1 cellular context compared by ENCODE assay signal in the genomic region with DNA sequence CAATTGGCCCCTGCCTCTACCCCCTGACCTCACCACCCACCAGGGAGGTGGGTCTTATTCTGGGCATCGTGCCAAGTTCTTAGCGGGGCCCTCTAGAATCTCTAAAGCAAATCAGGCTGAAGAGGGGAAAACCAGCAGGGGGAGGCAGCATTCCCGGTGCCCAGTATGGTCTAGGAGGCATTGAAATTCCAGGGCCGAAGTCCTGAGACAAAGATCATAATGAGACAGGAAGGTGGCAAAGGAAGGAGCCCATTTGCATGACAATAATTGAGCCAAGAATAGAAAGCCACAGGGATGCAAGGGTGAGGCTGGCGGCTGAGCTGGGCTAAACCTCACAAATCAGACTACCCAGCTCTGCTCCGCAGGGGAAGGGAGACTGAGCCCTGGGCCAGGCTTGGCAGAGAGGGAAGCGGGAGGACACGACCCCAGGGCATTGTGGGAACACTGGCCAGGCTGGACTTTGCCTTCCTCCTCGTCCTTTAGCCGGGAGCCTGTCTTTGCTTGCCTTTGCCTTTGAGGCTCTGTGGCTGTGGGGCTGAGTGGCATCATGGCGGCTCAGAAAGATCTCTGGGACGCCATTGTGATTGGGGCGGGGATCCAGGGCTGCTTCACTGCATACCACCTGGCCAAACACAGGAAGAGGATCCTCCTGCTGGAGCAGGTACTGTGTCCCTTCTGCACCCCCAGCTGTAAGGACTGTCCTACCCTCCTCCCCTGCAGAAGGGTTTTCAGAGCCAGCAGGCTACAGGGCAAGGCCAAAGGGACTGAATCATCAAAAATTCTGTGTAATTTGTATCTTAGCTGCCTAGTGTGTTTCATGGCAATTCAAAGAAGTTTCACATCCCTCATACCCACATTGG.
TF ChIP-seq lines count a peak whose summit lies in the region.

A gene with protein sequence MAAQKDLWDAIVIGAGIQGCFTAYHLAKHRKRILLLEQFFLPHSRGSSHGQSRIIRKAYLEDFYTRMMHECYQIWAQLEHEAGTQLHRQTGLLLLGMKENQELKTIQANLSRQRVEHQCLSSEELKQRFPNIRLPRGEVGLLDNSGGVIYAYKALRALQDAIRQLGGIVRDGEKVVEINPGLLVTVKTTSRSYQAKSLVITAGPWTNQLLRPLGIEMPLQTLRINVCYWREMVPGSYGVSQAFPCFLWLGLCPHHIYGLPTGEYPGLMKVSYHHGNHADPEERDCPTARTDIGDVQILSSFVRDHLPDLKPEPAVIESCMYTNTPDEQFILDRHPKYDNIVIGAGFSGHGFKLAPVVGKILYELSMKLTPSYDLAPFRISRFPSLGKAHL (plus strand): TSS at position 463 of the 860 bp plus-strand sequence. CDS start 85 bp downstream, at position 548.

TF ChIP-seq in WTC11, 78 proteins besides CTCF, POLR2A, EP300 and RAD21 (continued from another document):
- TF ChIP-seq, protein P1, sequence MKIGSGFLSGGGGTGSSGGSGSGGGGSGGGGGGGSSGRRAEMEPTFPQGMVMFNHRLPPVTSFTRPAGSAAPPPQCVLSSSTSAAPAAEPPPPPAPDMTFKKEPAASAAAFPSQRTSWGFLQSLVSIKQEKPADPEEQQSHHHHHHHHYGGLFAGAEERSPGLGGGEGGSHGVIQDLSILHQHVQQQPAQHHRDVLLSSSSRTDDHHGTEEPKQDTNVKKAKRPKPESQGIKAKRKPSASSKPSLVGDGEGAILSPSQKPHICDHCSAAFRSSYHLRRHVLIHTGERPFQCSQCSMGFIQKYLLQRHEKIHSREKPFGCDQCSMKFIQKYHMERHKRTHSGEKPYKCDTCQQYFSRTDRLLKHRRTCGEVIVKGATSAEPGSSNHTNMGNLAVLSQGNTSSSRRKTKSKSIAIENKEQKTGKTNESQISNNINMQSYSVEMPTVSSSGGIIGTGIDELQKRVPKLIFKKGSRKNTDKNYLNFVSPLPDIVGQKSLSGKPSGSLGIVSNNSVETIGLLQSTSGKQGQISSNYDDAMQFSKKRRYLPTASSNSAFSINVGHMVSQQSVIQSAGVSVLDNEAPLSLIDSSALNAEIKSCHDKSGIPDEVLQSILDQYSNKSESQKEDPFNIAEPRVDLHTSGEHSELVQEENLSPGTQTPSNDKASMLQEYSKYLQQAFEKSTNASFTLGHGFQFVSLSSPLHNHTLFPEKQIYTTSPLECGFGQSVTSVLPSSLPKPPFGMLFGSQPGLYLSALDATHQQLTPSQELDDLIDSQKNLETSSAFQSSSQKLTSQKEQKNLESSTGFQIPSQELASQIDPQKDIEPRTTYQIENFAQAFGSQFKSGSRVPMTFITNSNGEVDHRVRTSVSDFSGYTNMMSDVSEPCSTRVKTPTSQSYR (CRISPR knock-in tag; IDR thresholded peaks at IDR 0.05), result peak; percentile 50; the same call in 1 of the 2 replicates
- TF ChIP-seq SMAD3 (CRISPR knock-in tag; IDR thresholded peaks at IDR 0.05; ENCODE audit: borderline replicate concordance) (peak; percentile 33; the same call in 1 of the 2 replicates), TEAD4 (CRISPR knock-in tag; IDR thresholded peaks at IDR 0.05) (peak; percentile 57; the same call in 1 of the 2 replicates), SP1 (CRISPR knock-in tag; conservative IDR thresholded peaks at IDR 0.05) (peak; percentile 67; the same call in 1 of the 2 replicates), PRRX2 (CRISPR knock-in tag; IDR thresholded peaks at IDR 0.05) (0 out of 2 replicates have a peak, but pooled peaks have one; percentile 29), ZNF263 (CRISPR knock-in tag; IDR thresholded peaks at IDR 0.05; ENCODE audit: low read depth) (no peak), ZBTB21 (CRISPR knock-in tag; IDR thresholded peaks at IDR 0.05; ENCODE audit: borderline replicate concordance) (peak; percentile 58; the same call in 1 of the 2 replicates), SMAD4 (CRISPR knock-in tag; IDR thresholded peaks at IDR 0.05) (no peak), TP53 (CRISPR knock-in tag; IDR thresholded peaks at IDR 0.05) (0 out of 2 replicates have a peak, but pooled peaks have one; percentile 40), ZNF232 (CRISPR knock-in tag; IDR thresholded peaks at IDR 0.05) (peak; percentile 51; the same call in 1 of the 2 replicates)
- TF ChIP-seq, protein P2, sequence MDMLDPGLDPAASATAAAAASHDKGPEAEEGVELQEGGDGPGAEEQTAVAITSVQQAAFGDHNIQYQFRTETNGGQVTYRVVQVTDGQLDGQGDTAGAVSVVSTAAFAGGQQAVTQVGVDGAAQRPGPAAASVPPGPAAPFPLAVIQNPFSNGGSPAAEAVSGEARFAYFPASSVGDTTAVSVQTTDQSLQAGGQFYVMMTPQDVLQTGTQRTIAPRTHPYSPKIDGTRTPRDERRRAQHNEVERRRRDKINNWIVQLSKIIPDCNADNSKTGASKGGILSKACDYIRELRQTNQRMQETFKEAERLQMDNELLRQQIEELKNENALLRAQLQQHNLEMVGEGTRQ (CRISPR knock-in tag; IDR thresholded peaks at IDR 0.05), result peak; percentile 28
- TF ChIP-seq, protein P3, sequence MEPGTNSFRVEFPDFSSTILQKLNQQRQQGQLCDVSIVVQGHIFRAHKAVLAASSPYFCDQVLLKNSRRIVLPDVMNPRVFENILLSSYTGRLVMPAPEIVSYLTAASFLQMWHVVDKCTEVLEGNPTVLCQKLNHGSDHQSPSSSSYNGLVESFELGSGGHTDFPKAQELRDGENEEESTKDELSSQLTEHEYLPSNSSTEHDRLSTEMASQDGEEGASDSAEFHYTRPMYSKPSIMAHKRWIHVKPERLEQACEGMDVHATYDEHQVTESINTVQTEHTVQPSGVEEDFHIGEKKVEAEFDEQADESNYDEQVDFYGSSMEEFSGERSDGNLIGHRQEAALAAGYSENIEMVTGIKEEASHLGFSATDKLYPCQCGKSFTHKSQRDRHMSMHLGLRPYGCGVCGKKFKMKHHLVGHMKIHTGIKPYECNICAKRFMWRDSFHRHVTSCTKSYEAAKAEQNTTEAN (CRISPR knock-in tag; IDR thresholded peaks at IDR 0.05), result 0 out of 2 replicates have a peak, but pooled peaks have one; percentile 25
TF ChIP-seq in WTC11: peak in this region for 17.
